In the genomic region with DNA sequence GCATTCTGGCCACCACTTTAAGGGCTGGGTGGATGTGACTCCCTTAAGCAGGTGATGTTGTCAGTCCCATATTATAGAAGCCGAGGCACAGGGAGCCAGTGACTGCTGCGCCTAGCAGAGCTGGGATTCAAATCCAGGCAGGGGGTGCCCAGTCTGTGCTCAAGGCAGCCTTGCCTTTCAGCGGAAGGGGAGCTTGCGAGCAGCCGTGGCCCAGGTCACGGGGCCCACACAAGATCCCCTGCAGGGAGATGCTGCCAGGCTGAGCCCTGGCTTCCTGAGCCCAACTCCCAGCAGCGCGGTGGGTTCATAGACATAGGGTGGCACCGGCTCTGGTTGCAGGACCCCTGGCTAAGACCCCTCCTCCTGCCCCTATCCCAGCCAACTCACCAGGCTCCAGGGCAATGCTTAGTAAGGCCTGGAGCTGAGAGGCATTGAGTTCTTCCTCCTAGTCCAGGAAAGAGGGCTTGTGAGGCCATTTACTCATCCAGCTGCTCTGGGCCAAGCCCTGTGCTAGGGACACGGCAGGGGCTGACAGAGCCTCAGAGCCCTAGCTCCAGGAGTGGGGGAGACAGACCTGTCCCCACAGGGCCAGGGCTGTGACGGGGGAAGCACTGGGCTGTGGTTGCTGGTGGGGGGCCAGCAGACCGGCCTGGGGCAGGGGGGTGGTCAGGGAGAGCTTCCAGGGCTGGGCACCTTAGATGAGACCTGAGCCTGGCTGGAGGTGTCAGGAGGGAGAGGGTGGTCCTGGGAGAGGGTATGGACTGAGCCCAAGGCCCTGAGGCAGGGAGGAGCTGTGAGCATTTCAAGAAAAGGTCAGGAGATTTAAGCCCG, we compare ENCODE assay signal across 1 cellular context.
A peak's percentile ranks its signal among the peaks of the same experiment; 100 is the strongest.
TF ChIP-seq lines count a peak whose summit lies in the region.

No MANE protein-coding gene starts in this region.

TF ChIP-seq in K562, 482 proteins besides CTCF, POLR2A, EP300 and RAD21:
- TF ChIP-seq FOXJ3 (CRISPR knock-in tag; IDR thresholded peaks at IDR 0.05) (no peak), MCM7 (IDR thresholded peaks at IDR 0.05) (no peak), ZC3H11A (IDR thresholded peaks at IDR 0.05; ENCODE audit: low read depth, low read length) (no peak), ZNF609 (CRISPR knock-in tag; IDR thresholded peaks at IDR 0.05; ENCODE audit: borderline replicate concordance) (0 out of 2 replicates have a peak, but pooled peaks have one; percentile 9), ZNF324 (CRISPR knock-in tag; IDR thresholded peaks at IDR 0.05) (no peak), ZNF764 (CRISPR knock-in tag; IDR thresholded peaks at IDR 0.05; ENCODE audit: low read depth) (no peak), HNRNPLL (IDR thresholded peaks at IDR 0.05; ENCODE audit: low read depth, low read length, poor library complexity, severe bottlenecking) (peak; percentile 25), PBX2 (CRISPR knock-in tag; IDR thresholded peaks at IDR 0.05; ENCODE audit: low read depth) (no peak), PBX2 (tag; conservative IDR thresholded peaks at IDR 0.05; ENCODE audit: low read depth) (no peak), MBD2 (IDR thresholded peaks at IDR 0.05; ENCODE audit: borderline replicate concordance, low read depth) (no peak), MIER1 (IDR thresholded peaks at IDR 0.05; ENCODE audit: low read depth) (no peak), ZFP1 (CRISPR knock-in tag; IDR thresholded peaks at IDR 0.05) (no peak), POLR2G (IDR thresholded peaks at IDR 0.05; ENCODE audit: low read depth, low read length) (peak; percentile 55), RBFOX2 (IDR thresholded peaks at IDR 0.05; ENCODE audit: low read depth, low read length) (0 out of 2 replicates have a peak, but pooled peaks have one; percentile 18), SRSF7 (optimal IDR thresholded peaks at IDR 0.05; ENCODE audit: low read depth, low read length) (no peak), THRAP3 (IDR thresholded peaks at IDR 0.05; ENCODE audit: borderline replicate concordance) (no peak), ZNF134 (CRISPR knock-in tag; conservative IDR thresholded peaks at IDR 0.05) (peak; percentile 55; the same call in 1 of the 2 replicates)
- TF ChIP-seq, protein P1, sequence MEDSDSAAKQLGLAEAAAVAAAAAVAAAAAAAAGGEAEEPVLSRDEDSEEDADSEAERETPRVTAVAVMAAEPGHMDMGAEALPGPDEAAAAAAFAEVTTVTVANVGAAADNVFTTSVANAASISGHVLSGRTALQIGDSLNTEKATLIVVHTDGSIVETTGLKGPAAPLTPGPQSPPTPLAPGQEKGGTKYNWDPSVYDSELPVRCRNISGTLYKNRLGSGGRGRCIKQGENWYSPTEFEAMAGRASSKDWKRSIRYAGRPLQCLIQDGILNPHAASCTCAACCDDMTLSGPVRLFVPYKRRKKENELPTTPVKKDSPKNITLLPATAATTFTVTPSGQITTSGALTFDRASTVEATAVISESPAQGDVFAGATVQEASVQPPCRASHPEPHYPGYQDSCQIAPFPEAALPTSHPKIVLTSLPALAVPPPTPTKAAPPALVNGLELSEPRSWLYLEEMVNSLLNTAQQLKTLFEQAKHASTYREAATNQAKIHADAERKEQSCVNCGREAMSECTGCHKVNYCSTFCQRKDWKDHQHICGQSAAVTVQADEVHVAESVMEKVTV (CRISPR knock-in tag; IDR thresholded peaks at IDR 0.05): no peak
- TF ChIP-seq, protein P2, sequence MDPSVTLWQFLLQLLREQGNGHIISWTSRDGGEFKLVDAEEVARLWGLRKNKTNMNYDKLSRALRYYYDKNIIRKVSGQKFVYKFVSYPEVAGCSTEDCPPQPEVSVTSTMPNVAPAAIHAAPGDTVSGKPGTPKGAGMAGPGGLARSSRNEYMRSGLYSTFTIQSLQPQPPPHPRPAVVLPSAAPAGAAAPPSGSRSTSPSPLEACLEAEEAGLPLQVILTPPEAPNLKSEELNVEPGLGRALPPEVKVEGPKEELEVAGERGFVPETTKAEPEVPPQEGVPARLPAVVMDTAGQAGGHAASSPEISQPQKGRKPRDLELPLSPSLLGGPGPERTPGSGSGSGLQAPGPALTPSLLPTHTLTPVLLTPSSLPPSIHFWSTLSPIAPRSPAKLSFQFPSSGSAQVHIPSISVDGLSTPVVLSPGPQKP (CRISPR knock-in tag; IDR thresholded peaks at IDR 0.05): 0 out of 2 replicates have a peak, but pooled peaks have one; percentile 55
